In the genomic region with DNA sequence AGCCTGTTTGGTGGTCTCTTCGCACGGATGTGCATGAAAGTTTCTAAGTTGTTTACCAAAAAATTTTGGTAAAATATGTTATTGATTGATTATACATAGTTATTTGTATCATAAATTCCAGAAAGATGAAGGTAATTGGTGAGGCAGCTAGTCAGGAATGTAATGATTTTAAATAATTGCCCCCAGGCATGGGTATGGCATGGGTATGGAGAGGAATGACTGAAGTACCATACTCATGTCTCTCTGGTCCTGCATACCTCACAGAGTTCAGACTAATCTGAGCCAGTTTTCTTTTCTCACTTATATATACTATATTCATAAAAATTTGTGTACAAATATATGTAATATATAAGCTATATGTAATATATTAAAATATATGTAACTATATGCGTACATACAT, we compare ENCODE assay signal across 1 cellular context.
TF ChIP-seq lines count a peak whose summit lies in the region.

No MANE protein-coding gene starts in this region.

TF ChIP-seq in WTC11, 78 proteins besides CTCF, POLR2A, EP300 and RAD21:
- TF ChIP-seq, protein P1, sequence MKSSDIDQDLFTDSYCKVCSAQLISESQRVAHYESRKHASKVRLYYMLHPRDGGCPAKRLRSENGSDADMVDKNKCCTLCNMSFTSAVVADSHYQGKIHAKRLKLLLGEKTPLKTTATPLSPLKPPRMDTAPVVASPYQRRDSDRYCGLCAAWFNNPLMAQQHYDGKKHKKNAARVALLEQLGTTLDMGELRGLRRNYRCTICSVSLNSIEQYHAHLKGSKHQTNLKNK (CRISPR knock-in tag; IDR thresholded peaks at IDR 0.05) = no peak
- TF ChIP-seq NR3C1 (CRISPR knock-in tag; conservative IDR thresholded peaks at IDR 0.05; ENCODE audit: low read depth) (no peak), CREB1 (CRISPR knock-in tag; IDR thresholded peaks at IDR 0.05) (no peak)
- TF ChIP-seq, protein P2, sequence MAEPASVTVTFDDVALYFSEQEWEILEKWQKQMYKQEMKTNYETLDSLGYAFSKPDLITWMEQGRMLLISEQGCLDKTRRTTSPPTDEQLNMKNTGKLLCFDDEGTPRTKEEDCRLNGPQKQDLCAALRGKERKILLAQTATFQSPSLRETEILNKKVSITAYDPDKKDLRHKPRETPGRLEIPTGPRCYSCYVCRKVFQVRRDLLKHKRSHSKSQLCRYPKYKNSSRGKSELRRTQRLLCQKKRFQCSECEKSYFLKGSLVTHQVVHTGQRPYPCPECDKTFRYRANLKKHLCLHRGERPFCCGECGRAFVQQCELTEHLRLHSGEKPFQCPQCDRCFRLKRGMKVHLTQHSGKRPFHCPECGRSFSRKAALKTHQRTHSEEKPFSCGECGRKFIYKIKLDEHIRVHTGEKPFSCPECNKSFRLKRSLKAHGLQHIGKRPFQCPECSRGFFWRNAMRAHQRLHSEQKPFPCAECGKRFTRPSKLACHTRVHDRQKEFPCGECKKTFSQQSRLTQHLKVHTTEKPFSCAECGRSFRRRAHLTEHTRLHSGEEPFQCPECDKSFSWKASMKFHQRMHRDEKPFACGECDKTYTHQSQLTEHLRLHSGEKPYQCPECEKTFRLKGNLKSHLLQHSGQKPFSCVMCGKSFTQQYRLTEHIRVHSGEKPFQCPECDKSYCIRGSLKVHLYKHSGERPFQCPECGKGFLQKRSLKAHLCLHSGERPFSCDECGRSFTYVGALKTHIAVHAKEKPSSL (CRISPR knock-in tag; conservative IDR thresholded peaks at IDR 0.05) = no peak
- TF ChIP-seq, protein P3, sequence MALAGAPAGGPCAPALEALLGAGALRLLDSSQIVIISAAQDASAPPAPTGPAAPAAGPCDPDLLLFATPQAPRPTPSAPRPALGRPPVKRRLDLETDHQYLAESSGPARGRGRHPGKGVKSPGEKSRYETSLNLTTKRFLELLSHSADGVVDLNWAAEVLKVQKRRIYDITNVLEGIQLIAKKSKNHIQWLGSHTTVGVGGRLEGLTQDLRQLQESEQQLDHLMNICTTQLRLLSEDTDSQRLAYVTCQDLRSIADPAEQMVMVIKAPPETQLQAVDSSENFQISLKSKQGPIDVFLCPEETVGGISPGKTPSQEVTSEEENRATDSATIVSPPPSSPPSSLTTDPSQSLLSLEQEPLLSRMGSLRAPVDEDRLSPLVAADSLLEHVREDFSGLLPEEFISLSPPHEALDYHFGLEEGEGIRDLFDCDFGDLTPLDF (CRISPR knock-in tag; IDR thresholded peaks at IDR 0.05) = no peak
- TF ChIP-seq, protein P4, sequence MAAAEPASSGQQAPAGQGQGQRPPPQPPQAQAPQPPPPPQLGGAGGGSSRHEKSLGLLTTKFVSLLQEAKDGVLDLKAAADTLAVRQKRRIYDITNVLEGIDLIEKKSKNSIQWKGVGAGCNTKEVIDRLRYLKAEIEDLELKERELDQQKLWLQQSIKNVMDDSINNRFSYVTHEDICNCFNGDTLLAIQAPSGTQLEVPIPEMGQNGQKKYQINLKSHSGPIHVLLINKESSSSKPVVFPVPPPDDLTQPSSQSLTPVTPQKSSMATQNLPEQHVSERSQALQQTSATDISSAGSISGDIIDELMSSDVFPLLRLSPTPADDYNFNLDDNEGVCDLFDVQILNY (CRISPR knock-in tag; IDR thresholded peaks at IDR 0.05) = no peak
- TF ChIP-seq, protein P5, sequence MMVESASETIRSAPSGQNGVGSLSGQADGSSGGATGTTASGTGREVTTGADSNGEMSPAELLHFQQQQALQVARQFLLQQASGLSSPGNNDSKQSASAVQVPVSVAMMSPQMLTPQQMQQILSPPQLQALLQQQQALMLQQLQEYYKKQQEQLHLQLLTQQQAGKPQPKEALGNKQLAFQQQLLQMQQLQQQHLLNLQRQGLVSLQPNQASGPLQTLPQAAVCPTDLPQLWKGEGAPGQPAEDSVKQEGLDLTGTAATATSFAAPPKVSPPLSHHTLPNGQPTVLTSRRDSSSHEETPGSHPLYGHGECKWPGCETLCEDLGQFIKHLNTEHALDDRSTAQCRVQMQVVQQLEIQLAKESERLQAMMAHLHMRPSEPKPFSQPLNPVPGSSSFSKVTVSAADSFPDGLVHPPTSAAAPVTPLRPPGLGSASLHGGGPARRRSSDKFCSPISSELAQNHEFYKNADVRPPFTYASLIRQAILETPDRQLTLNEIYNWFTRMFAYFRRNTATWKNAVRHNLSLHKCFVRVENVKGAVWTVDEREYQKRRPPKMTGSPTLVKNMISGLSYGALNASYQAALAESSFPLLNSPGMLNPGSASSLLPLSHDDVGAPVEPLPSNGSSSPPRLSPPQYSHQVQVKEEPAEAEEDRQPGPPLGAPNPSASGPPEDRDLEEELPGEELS (CRISPR knock-in tag; IDR thresholded peaks at IDR 0.05) = no peak
TF ChIP-seq in WTC11: peak in this region for 0.
